Comparison of ENCODE assay signal across 17 cellular contexts in genomic region chr17:5978496-5978895, GRCh38.
DNase-seq lines count a peak whose midpoint lies in the region; TF ChIP-seq lines count a peak whose summit lies in the region.
"Had no signal": no experiment of that assay in that cellular context is flagged by ENCODE, and none has a peak within 500 bp of the region (broad histone marks: within the 10 kb centered on the region; RNA-seq: fewer than 3 reads in every experiment).

No MANE protein-coding gene starts in this region.

- no peak for TF ChIP-seq POLR2A in esophagus muscularis mucosa (IDR thresholded peaks at IDR 0.05; ENCODE audit: low read depth)

- no peaks in the 10 kb centered on the region for H3K36me3 Mint-ChIP-seq in neural crest cell (ENCODE audit: low read depth)
- H3K36me3 Mint-ChIP-seq: CD8-positive, alpha-beta T cell had no signal

- peaks cover 4% of the 10 kb centered on the region for H3K27me3 Mint-ChIP-seq in neural crest cell (ENCODE audit: low read depth)

- WGBS in esophagus muscularis mucosa: 64% methylated on average over 7 of the region's 7 CpGs

- H3K27me3 ChIP-seq in esophagus muscularis mucosa: peaks cover 0 to 11% (median 0%) of the 10 kb centered on the region in 4 donors
- H3K27me3 ChIP-seq: BLaER1 treated with 17β-estradiol and CSF1 and Interleukin-3, amounts not matched to agents 10 nM and 100 nM had no signal

- peaks cover 0 to 6% (median 3%) of the 10 kb centered on the region in 4 donors for H3K9me3 ChIP-seq in esophagus muscularis mucosa
- H3K9me3 ChIP-seq: Caco-2 had no signal

- no peak for TF ChIP-seq CTCF in esophagus muscularis mucosa (IDR thresholded peaks at IDR 0.05)
- TF ChIP-seq CTCF in neural crest cell (conservative IDR thresholded peaks at IDR 0.05): no peak

- peak overlapping the region; percentile 50 for H3K27ac Mint-ChIP-seq in neural crest cell (ENCODE audit: unreplicated experiment)
- H3K27ac Mint-ChIP-seq: B cell; CD4-positive, alpha-beta T cell; CD8-positive, alpha-beta T cell had no signal

- H3K36me3 ChIP-seq in esophagus muscularis mucosa: no peaks in the 10 kb centered on the region
- H3K36me3 ChIP-seq: BLaER1 treated with 17β-estradiol and CSF1 and Interleukin-3, amounts not matched to agents 10 nM and 100 nM had no signal

- H3K4me3 Mint-ChIP-seq in neural crest cell: no peak overlapping the region
- H3K4me3 Mint-ChIP-seq: B cell; CD4-positive, alpha-beta T cell; CD8-positive, alpha-beta T cell had no signal

- no peak overlapping the region for H3K4me3 ChIP-seq in esophagus muscularis mucosa
- H3K4me3 ChIP-seq: A549; BLaER1 treated with 17β-estradiol and CSF1 and Interleukin-3, amounts not matched to agents 10 nM and 100 nM had no signal

- peak; percentile 37 for DNase-seq in NCI-H82 (lab: John Stamatoyannopoulos, UW)
- DNase-seq in esophagus muscularis mucosa (ENCODE audit: extremely low spot score): peak; percentile 91
- no peak for DNase-seq in neural crest cell (ENCODE audit: low read depth, low spot score)
- no peak for DNase-seq in NCI-H187 treated with DMSO at 0.1 percent for 48 hours (lab: John Stamatoyannopoulos, UW)
- DNase-seq in NCI-H2107 treated with DMSO at 0.1 percent for 48 hours (lab: John Stamatoyannopoulos, UW; ENCODE audit: unreplicated experiment): no peak
- DNase-seq: AML-193; Caco-2; Calu3; CD4-positive, alpha-beta T cell; CD8-positive, alpha-beta T cell; DMS79 treated with DMSO at 0.1 percent for 48 hours; GF-D8 had no signal

- no peak overlapping the region for H3K27ac ChIP-seq in esophagus muscularis mucosa (replicated peaks in 1 of 4)
- H3K27ac ChIP-seq: 22Rv1; A549; BLaER1 treated with 17β-estradiol and CSF1 and Interleukin-3, amounts not matched to agents 10 nM and 100 nM; C4-2B had no signal

- no peaks in the 10 kb centered on the region for H3K4me1 Mint-ChIP-seq in neural crest cell
- H3K4me1 Mint-ChIP-seq: B cell had no signal

- no peaks in the 10 kb centered on the region for H3K4me1 ChIP-seq in esophagus muscularis mucosa
- H3K4me1 ChIP-seq: A549; BLaER1 treated with 17β-estradiol and CSF1 and Interleukin-3, amounts not matched to agents 10 nM and 100 nM; Caco-2 had no signal

- H3K9me3 Mint-ChIP-seq in neural crest cell: peaks cover 10% of the 10 kb centered on the region
- H3K9me3 Mint-ChIP-seq: CD4-positive, alpha-beta T cell had no signal

- intact Hi-C loops in esophagus muscularis mucosa (cut with DNase I): no loop called here

- TF ChIP-seq EP300 in esophagus muscularis mucosa (IDR thresholded peaks at IDR 0.05): no peak

Comparison
In these comparisons a context has a peak if more than half of its experiments do, and no peak if none do; other contexts are left out.
1. DNase-seq: peak in NCI-H82 (single experiment) and esophagus muscularis mucosa (single experiment); none in neural crest cell (single experiment), NCI-H187 treated with DMSO at 0.1 percent for 48 hours (single experiment) and NCI-H2107 treated with DMSO at 0.1 percent for 48 hours (single experiment).